Comparison of ENCODE assay signal across 8 cellular contexts in the genomic region with DNA sequence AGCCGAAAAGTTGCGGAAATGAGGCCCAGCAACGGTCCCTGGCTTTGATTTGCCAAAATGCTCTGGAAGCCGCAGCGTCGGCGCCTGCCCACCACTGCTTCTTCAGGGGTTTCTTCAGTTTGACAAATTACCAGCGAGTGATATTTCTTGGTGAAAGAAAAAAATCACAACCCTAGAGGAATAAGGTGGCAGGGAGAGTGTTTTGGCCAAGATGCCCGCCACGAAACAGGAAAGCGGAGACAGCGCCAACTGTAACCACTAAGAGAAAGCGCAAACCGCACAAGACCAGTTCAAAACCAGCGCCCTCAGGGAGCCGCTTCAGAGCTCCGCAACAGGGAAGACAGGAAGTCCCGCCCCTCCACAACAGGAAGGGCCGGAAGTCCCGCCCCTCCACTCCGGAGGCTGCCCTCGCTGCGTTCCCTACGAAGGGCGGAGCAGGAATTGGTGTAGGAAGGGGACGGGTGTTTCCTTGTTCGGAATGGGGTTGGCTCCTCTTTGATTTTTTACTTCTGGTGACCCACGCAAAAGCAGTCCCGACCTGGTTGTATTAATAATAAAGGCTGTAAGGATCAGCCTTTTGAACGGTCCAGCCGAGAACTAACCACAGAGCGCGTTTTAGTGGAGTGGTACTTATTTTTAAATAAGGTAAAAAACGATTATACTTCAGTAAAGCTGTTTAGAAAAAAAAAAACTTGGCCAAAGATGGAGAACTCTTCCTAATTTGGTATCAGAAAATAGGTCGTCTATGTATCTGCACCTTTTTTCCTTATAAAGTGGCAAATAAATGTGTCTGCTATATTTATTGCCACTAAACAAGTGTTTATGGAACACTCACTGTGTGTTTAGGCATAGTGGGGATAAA. TPM values are rescaled to one million over a fixed set of nuclear protein-coding genes. Genes with fewer than 3 reads are reported as not detected.
DNase-seq lines count a peak whose midpoint lies in the region; ATAC-seq and TF ChIP-seq lines count a peak whose summit lies in the region.

A gene with protein sequence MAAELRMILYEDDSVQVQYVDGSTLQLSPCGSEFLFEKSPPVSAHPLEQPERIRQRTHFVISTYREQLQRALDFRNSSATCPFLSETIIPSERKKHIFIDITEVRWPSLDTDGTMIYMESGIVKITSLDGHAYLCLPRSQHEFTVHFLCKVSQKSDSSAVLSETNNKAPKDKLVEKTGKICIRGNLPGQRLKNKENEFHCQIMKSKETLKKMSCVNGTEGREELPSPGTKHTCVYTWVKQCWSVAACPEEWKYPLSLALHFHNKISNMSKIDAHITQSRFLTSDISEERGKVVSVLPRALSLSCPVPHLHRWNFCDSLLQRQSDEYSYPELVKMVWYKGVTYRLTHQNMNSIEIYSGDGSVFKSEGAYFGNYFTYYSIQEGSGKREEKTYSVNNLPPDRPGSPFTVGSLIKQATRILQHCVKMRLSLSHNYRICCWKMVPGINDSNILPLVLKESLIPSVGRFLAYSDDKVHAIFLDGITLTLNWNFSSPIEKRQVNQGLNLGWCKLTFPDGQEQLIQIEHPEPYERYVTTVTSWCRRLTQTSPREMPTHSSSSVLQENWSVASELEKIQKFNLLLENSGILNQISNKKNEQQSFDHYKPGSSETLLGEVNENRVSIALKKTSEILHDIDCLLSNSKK (minus strand): TSS at position 333 of the 862 bp plus-strand sequence. CDS start 5,809 bp downstream, outside the sequence.

- DNase-seq in DND-41 = peak; percentile 97
- peak; percentile 94 to 98 (median 97) for DNase-seq in Peyer's patch
- DNase-seq in activated T-helper 1 cell treated with Interleukin-2 at 50 U/mL for 16 hours (ENCODE audit: low read depth) = peak; percentile 86
- peak; percentile 95 for DNase-seq in fibroblast of gingiva (ENCODE audit: low read depth)
- peak; percentile 87 for DNase-seq in naive B cell
- peak; percentile 90 to 98 for DNase-seq in stimulated activated effector memory CD8-positive, alpha-beta T cell treated with anti-CD3 and anti-CD28 coated beads, Interleukin-12 subunit alpha, Interleukin-12 subunit beta, amount 100 ng/mL, for 72 hours (ENCODE audit: low spot score in 2 of 2)

- peaks cover 40% of the 10 kb centered on the region for H3K79me2 ChIP-seq in DND-41 (ENCODE audit: insufficient read depth, low read length)

- peak within 1 kb of the TSS; percentile 78 for H2AFZ ChIP-seq in DND-41 (ENCODE audit: low read depth, low read length)

- H3K4me3 Mint-ChIP-seq in naive B cell = peak within 1 kb of the TSS; percentile 89 to 98 (median 96)
- H3K4me3 Mint-ChIP-seq in stimulated activated effector memory CD8-positive, alpha-beta T cell treated with anti-CD3 and anti-CD28 coated beads, Interleukin-12 subunit alpha, Interleukin-12 subunit beta, amount 100 ng/mL, for 72 hours = peak within 1 kb of the TSS; percentile 84

- peaks cover 31% of the 10 kb centered on the region for H3K4me1 ChIP-seq in DND-41 (ENCODE audit: insufficient read depth, low read length)
- H3K4me1 ChIP-seq in Peyer's patch = peaks cover 0 to 11% (median 0%) of the 10 kb centered on the region in 4 donors

- TF ChIP-seq CTCF in DND-41 (IDR thresholded peaks at IDR 0.05; ENCODE audit: borderline replicate concordance, extremely low read depth, low read length, poor library complexity, severe bottlenecking) (peak; percentile 5), Peyer's patch (IDR thresholded peaks at IDR 0.05) (peak in 1 of 6 experiments; percentile 13)

- peak in 1 of 2 donors; percentile 71 for TF ChIP-seq POLR2A in Peyer's patch (IDR thresholded peaks at IDR 0.05)

- H3K9ac ChIP-seq in DND-41 (ENCODE audit: low read depth, low read length) = peak within 1 kb of the TSS; percentile 67

- no peaks in the 10 kb centered on the region for H3K27me3 Mint-ChIP-seq in naive B cell

- H3K27me3 ChIP-seq in DND-41 (ENCODE audit: insufficient read depth, low read length, poor library complexity) (no peaks in the 10 kb centered on the region), Peyer's patch (no peaks in the 10 kb centered on the region)

- no peaks in the 10 kb centered on the region for H3K9me3 ChIP-seq in DND-41 (ENCODE audit: insufficient read depth, low read length, severe bottlenecking)
- H3K9me3 ChIP-seq in KOPT-K1 (ENCODE audit: insufficient read depth, low read length, poor library complexity, severe bottlenecking) = no peaks in the 10 kb centered on the region
- no peaks in the 10 kb centered on the region for H3K9me3 ChIP-seq in Peyer's patch

- peak within 1 kb of the TSS; percentile 91 for H3K27ac ChIP-seq in DND-41 (ENCODE audit: low read length)
- peak within 1 kb of the TSS; percentile 86 for H3K27ac ChIP-seq in KOPT-K1 (ENCODE audit: low read depth, low read length, poor library complexity, severe bottlenecking)
- peak within 1 kb of the TSS; percentile 76 to 78 (median 77) for H3K27ac ChIP-seq in Peyer's patch

- H3K36me3 Mint-ChIP-seq in naive B cell = no peaks in the 10 kb centered on the region
- H3K36me3 Mint-ChIP-seq in stimulated activated effector memory CD8-positive, alpha-beta T cell treated with anti-CD3 and anti-CD28 coated beads, Interleukin-12 subunit alpha, Interleukin-12 subunit beta, amount 100 ng/mL, for 72 hours = peaks cover 22% of the 10 kb centered on the region

- no peaks in the 10 kb centered on the region for H4K20me1 ChIP-seq in DND-41 (ENCODE audit: insufficient read depth, low read length)

- H3K4me1 Mint-ChIP-seq in naive B cell = peaks cover 27 to 33% (median 29%) of the 10 kb centered on the region in 3 donors
- peaks cover 34% of the 10 kb centered on the region for H3K4me1 Mint-ChIP-seq in stimulated activated effector memory CD8-positive, alpha-beta T cell treated with anti-CD3 and anti-CD28 coated beads, Interleukin-12 subunit alpha, Interleukin-12 subunit beta, amount 100 ng/mL, for 72 hours

- H3K4me3 ChIP-seq in DND-41 (ENCODE audit: low read depth in 1 of 2, low read length in 2 of 2) (peak within 1 kb of the TSS; percentile 46 to 72), Peyer's patch (peak within 1 kb of the TSS; percentile 50 to 77 (median 58))

- ATAC-seq in DND-41 (ENCODE audit: insufficient read depth, low read depth) (peak; percentile 90), GM21825 (IDR thresholded peaks at IDR 0.05; ENCODE audit: unreplicated experiment) (peak; percentile 99), naive B cell (ENCODE audit: low read depth in 2 of 2) (peak; percentile 97)
- peak; percentile 96 for ATAC-seq in stimulated activated effector memory CD8-positive, alpha-beta T cell treated with anti-CD3 and anti-CD28 coated beads, Interleukin-12 subunit alpha, Interleukin-12 subunit beta, amount 100 ng/mL, for 72 hours

- H3K27ac Mint-ChIP-seq in naive B cell = peak within 1 kb of the TSS; percentile 88 to 97 (median 96)
- H3K27ac Mint-ChIP-seq in stimulated activated effector memory CD8-positive, alpha-beta T cell treated with anti-CD3 and anti-CD28 coated beads, Interleukin-12 subunit alpha, Interleukin-12 subunit beta, amount 100 ng/mL, for 72 hours = peak within 1 kb of the TSS; percentile 94

- H3K36me3 ChIP-seq in DND-41 (ENCODE audit: insufficient read depth, low read length) = peaks cover 6% of the 10 kb centered on the region; the same call in 1 of the 2 replicates
- H3K36me3 ChIP-seq in KOPT-K1 (ENCODE audit: insufficient read depth, low read length) = no peaks in the 10 kb centered on the region
- H3K36me3 ChIP-seq in Peyer's patch = no peaks in the 10 kb centered on the region

- peaks cover 0 to 4% (median 0%) of the 10 kb centered on the region in 7 donors for H3K9me3 Mint-ChIP-seq in naive B cell
- H3K9me3 Mint-ChIP-seq in stimulated activated effector memory CD8-positive, alpha-beta T cell treated with anti-CD3 and anti-CD28 coated beads, Interleukin-12 subunit alpha, Interleukin-12 subunit beta, amount 100 ng/mL, for 72 hours = no peaks in the 10 kb centered on the region

- peak within 1 kb of the TSS; percentile 86 for H3K4me2 ChIP-seq in DND-41 (ENCODE audit: insufficient read depth, low read length)

RNA-seq across cellular contexts. Expression of the gene that starts here (rescaled TPM):
- total RNA-seq in Peyer's patch = 1 to 10 TPM in 2 of 4 donors, under 1 TPM in 2; 0.47 to 7.4 (median 1.3) TPM
- polyA plus RNA-seq in naive B cell (ENCODE audit: low read depth in 6 of 6) = 1 to 10 TPM in 5 of 6 donors, not detected in 1; 1.2 to 3.9 (median 2.5) TPM

Comparison
In these comparisons a context has a peak if more than half of its experiments do, and no peak if none do; other contexts are left out.
1. Peak in every context shown above with its lines: DNase-seq, ATAC-seq, H3K4me3 ChIP-seq and H3K27ac ChIP-seq.